Comparison of ENCODE assay signal across 25 cellular contexts in genomic region chr10:100650693-100651092, GRCh38.
"Had no signal": no experiment of that assay in that cellular context is flagged by ENCODE, and none has a peak within 500 bp of the region (broad histone marks: within the 10 kb centered on the region; RNA-seq: fewer than 3 reads in every experiment).

No MANE protein-coding gene starts in this region.

- H3K9ac ChIP-seq: parathyroid adenoma had no signal

- FAIRE-seq: small intestine had no signal

- H3K9me3 ChIP-seq: neutrophil, ovary, psoas muscle, right lobe of liver, sigmoid colon, stomach, thoracic aorta, thyroid gland, tibial nerve, upper lobe of left lung, uterus had no signal

- H3K27me3 ChIP-seq: ovary had no signal

- H3K27ac ChIP-seq: neutrophil, ovary, parathyroid adenoma, psoas muscle, right lobe of liver, sigmoid colon, stomach, thoracic aorta, thyroid gland, tibial nerve, upper lobe of left lung, uterus had no signal

- H3K4me3 ChIP-seq: ovary, psoas muscle, right lobe of liver, sigmoid colon, stomach, thoracic aorta, thyroid gland, tibial nerve, upper lobe of left lung, uterus had no signal

- H2AFZ ChIP-seq: parathyroid adenoma had no signal

- H3K4me1 ChIP-seq: parathyroid adenoma, psoas muscle had no signal

- DNase-seq: naive B cell; naive thymus-derived CD8-positive, alpha-beta T cell; nephron progenitor cell; nucleus accumbens; ovary; psoas muscle; right cardiac atrium; right lobe of liver; sigmoid colon; small intestine; stimulated activated CD4-positive, alpha-beta T cell treated with anti-CD3 and anti-CD28 coated beads, Interleukin-15, amount 100 ng/mL, for 24 hours; stimulated activated CD4-positive, alpha-beta T cell treated with anti-CD3 and anti-CD28 coated beads, Interleukin-2, amount 100 ng/mL, for 24 hours; stimulated activated CD4-positive, alpha-beta T cell treated with anti-CD3 and anti-CD28 coated beads, Interleukin-2, amount 100 ng/mL, for 48 hours; stimulated activated CD4-positive, alpha-beta T cell treated with anti-CD3 and anti-CD28 coated beads, Interleukin-4, amount 100 ng/mL, for 24 hours; stimulated activated naive B cell treated with anti-CD40 and anti-IgM and Interleukin-4, amounts not matched to agents 10 μg/mL and 1 μg/mL and 100 μg/mL, for 72 hours; stimulated activated naive CD4-positive, alpha-beta T cell treated with Interleukin-2 at 50 U/mL for 16 hours; stomach; thyroid gland; trophoblast cell; upper lobe of left lung; uterus had no signal

- H3K79me2 ChIP-seq: parathyroid adenoma had no signal

- H3K36me3 ChIP-seq: neutrophil, ovary, right lobe of liver, sigmoid colon, stomach, thoracic aorta, thyroid gland, tibial nerve, upper lobe of left lung, uterus had no signal
